Comparison of ENCODE assay signal across 21 cellular contexts in genomic region chr4:17934286-17934685, GRCh38.
A peak's percentile ranks its signal among the peaks of the same experiment; 100 is the strongest.
DNase-seq lines count a peak whose midpoint lies in the region; ATAC-seq and TF ChIP-seq lines count a peak whose summit lies in the region.
"Had no signal": no experiment of that assay in that cellular context is flagged by ENCODE, and none has a peak within 500 bp of the region (broad histone marks: within the 10 kb centered on the region; RNA-seq: fewer than 3 reads in every experiment).

No MANE protein-coding gene starts in this region.

- no TSS peak for BruUV-seq in HCT116 (replicated peaks; lab: Mats Ljungman, UMichigan)

- DNase-seq in HCT116 (ENCODE audit: low read depth, low spot score) (no peak), dermis blood vessel endothelial cell (peak; percentile 10), retinal pigment epithelial cell (ENCODE audit: low read depth) (no peak)
- DNase-seq in stimulated activated CD4-positive, alpha-beta T cell treated with anti-CD3 and anti-CD28 coated beads, Interleukin-4, amount 100 ng/mL, for 24 hours = no peak
- DNase-seq: activated CD4-positive, alpha-beta T cell treated with anti-CD3 and anti-CD28 coated beads for 4 hours; activated CD8-positive, alpha-beta memory T cell treated with anti-CD3 and anti-CD28 coated beads, Interleukin-2, amount 50 U/mL, for 4 hours; activated naive CD4-positive, alpha-beta T cell treated with anti-CD3 and anti-CD28 coated beads for 36 hours; effector memory CD4-positive, alpha-beta T cell; KBM-7; left ventricle myocardium superior; NCI-H1417; ovary; small intestine; T1000 had no signal

- CTCF ChIA-PET in HCT116 (lab: Charles Lee) = no interaction called here

- H3K4me3 ChIP-seq in HCT116 (replicated peaks in 1 of 2; ENCODE audit: low read depth in 1 of 2, low read length in 2 of 2) (no peak overlapping the region), OCI-LY3 (ENCODE audit: low read length) (no peak overlapping the region), retinal pigment epithelial cell (ENCODE audit: low read length) (no peak overlapping the region), gastroesophageal sphincter (no peak overlapping the region)
- H3K4me3 ChIP-seq: breast epithelium, ovary, SJSA1, tibial nerve had no signal

- H3K27me3 ChIP-seq in HCT116 (ENCODE audit: insufficient read depth, low read length) (no peaks in the 10 kb centered on the region), OCI-LY3 (ENCODE audit: low read depth, low read length) (no peaks in the 10 kb centered on the region), gastroesophageal sphincter (no peaks in the 10 kb centered on the region)
- H3K27me3 ChIP-seq: breast epithelium, ovary, SJSA1, tibial nerve had no signal

- intact Hi-C loops in HCT116 (cut with micrococcal nuclease) = loop anchor here (1.0 to 5.0 kb wide), 2 partner anchors 433 to 659 kb away; no protein-coding TSS in a partner anchor

- no peaks in the 10 kb centered on the region for H3K4me1 ChIP-seq in HCT116 (ENCODE audit: control insufficient read depth in 1 of 2, insufficient read depth in 2 of 2, low read length in 2 of 2)
- H3K4me1 ChIP-seq in OCI-LY3 (ENCODE audit: low read length) = no peaks in the 10 kb centered on the region
- no peaks in the 10 kb centered on the region for H3K4me1 ChIP-seq in gastroesophageal sphincter
- H3K4me1 ChIP-seq: breast epithelium, SJSA1, tibial nerve had no signal

- peaks cover 2% of the 10 kb centered on the region; the same call in 1 of the 2 replicates for H3K79me2 ChIP-seq in HCT116 (ENCODE audit: insufficient read depth, low read length)
- H3K79me2 ChIP-seq in OCI-LY3 (ENCODE audit: low read length) = no peaks in the 10 kb centered on the region

- ATAC-seq in HCT116 (no peak), gastroesophageal sphincter (no peak), HG03095 (IDR thresholded peaks at IDR 0.05; ENCODE audit: unreplicated experiment) (no peak)
- ATAC-seq: left ventricle myocardium superior had no signal

- H4K20me1 ChIP-seq in HCT116 (ENCODE audit: insufficient read depth) = no peaks in the 10 kb centered on the region
- H4K20me1 ChIP-seq in OCI-LY3 (ENCODE audit: insufficient read depth, low read length) = no peaks in the 10 kb centered on the region

- POLR2A ChIA-PET in HCT116 (lab: Charles Lee) = no interaction called here

- no peak for TF ChIP-seq EP300 in gastroesophageal sphincter (IDR thresholded peaks at IDR 0.05)

- H3K4me2 ChIP-seq in HCT116 (ENCODE audit: low read length) = no peak overlapping the region
- H3K4me2 ChIP-seq in OCI-LY3 (ENCODE audit: low read length) = no peak overlapping the region

- RAD21 ChIA-PET in HCT116 (lab: Charles Lee; ENCODE audit: low non-redundant PET in 1 of 2, low total read pairs in 2 of 2, uncharacterized antibody in 2 of 2, unreplicated experiment in 2 of 2) = no interaction called here

- TF ChIP-seq CTCF in HCT116 (IDR thresholded peaks at IDR 0.05 in 2 of 3, conservative IDR thresholded peaks at IDR 0.05 in 1 of 3; ENCODE audit: borderline replicate concordance in 1 of 3, insufficient read depth in 1 of 3, low read depth in 2 of 3, low read length in 2 of 3) (no peak; a peak in 2 of 6 replicates), OCI-LY3 (IDR thresholded peaks at IDR 0.05; ENCODE audit: low read depth, low read length) (peak; percentile 32), retinal pigment epithelial cell (conservative IDR thresholded peaks at IDR 0.05; ENCODE audit: low read depth, low read length) (peak; percentile 11), gastroesophageal sphincter (IDR thresholded peaks at IDR 0.05) (no peak)

- H3K9me2 ChIP-seq in HCT116 (ENCODE audit: insufficient read depth) = no peaks in the 10 kb centered on the region

- H3K9me3 ChIP-seq in HCT116 (ENCODE audit: control insufficient read depth in 1 of 2, insufficient read depth in 1 of 2, low read depth in 1 of 2, low read length in 2 of 2) (no peaks in the 10 kb centered on the region), OCI-LY3 (ENCODE audit: insufficient read depth, low read length) (no peaks in the 10 kb centered on the region), gastroesophageal sphincter (peaks cover 0 to 9% (median 0%) of the 10 kb centered on the region in 3 donors)
- H3K9me3 ChIP-seq: ovary, SJSA1 had no signal

- H3K36me3 ChIP-seq in HCT116 (ENCODE audit: control insufficient read depth in 1 of 2, insufficient read depth in 2 of 2, low read length in 2 of 2) (no peaks in the 10 kb centered on the region), OCI-LY3 (replicated peaks; ENCODE audit: low read depth, low read length) (peaks cover 11% of the 10 kb centered on the region), gastroesophageal sphincter (no peaks in the 10 kb centered on the region)
- H3K36me3 ChIP-seq: ovary, SJSA1 had no signal

- no peak for TF ChIP-seq POLR2A in HCT116 (IDR thresholded peaks at IDR 0.05; ENCODE audit: borderline replicate concordance, extremely low read depth, insufficient read depth, insufficient read length)
- TF ChIP-seq POLR2A in gastroesophageal sphincter (IDR thresholded peaks at IDR 0.05) = no peak

- peak; percentile 13; the same call in 1 of the 2 replicates for TF ChIP-seq RAD21 in HCT116 (IDR thresholded peaks at IDR 0.05; ENCODE audit: low read depth)

- no peak overlapping the region for H3K9ac ChIP-seq in HCT116 (ENCODE audit: low read length)
- H3K9ac ChIP-seq in OCI-LY3 (ENCODE audit: low read length) = no peak overlapping the region

- H3K27ac ChIP-seq in HCT116 (ENCODE audit: low read depth, low read length) (no peak overlapping the region), OCI-LY3 (ENCODE audit: low read length) (no peak overlapping the region), gastroesophageal sphincter (no peak overlapping the region)
- H3K27ac ChIP-seq: breast epithelium, HL-60, ovary, SJSA1, tibial nerve had no signal

- H2AFZ ChIP-seq in HCT116 (ENCODE audit: low read depth, low read length, poor library complexity, severe bottlenecking) (no peak overlapping the region), OCI-LY3 (ENCODE audit: low read depth, low read length) (no peak overlapping the region)

TF ChIP-seq in HCT116, 20 proteins besides CTCF, POLR2A, EP300 and RAD21:
- TF ChIP-seq MAX (IDR thresholded peaks at IDR 0.05) (no peak), POLR2AphosphoS5 (IDR thresholded peaks at IDR 0.05; ENCODE audit: low read depth, low read length) (no peak), CEBPB (IDR thresholded peaks at IDR 0.05; ENCODE audit: low read depth) (no peak), ZNF274 (IDR thresholded peaks at IDR 0.05; ENCODE audit: low read depth, low read length) (no peak), JUND (IDR thresholded peaks at IDR 0.05) (no peak), ATF3 (IDR thresholded peaks at IDR 0.05) (no peak), ELF1 (IDR thresholded peaks at IDR 0.05; ENCODE audit: borderline replicate concordance, low read depth) (no peak), REST (IDR thresholded peaks at IDR 0.05; ENCODE audit: low read depth) (no peak), YY1 (IDR thresholded peaks at IDR 0.05; ENCODE audit: extremely low read depth, insufficient replicate concordance, low read depth, low read length) (no peak), EGR1 (IDR thresholded peaks at IDR 0.05; ENCODE audit: low read depth) (no peak), SP1 (IDR thresholded peaks at IDR 0.05; ENCODE audit: low read depth) (no peak)

Comparison
In these comparisons a context has a peak if more than half of its experiments do, and no peak if none do; other contexts are left out.
1. CTCF ChIP-seq: peak in OCI-LY3 (single experiment) and retinal pigment epithelial cell (single experiment); none in HCT116 (0 of 3) and gastroesophageal sphincter (0 of 4).